In genomic region chr11:72100462-72100861, GRCh38 we compare ENCODE assay signal across 9 cellular contexts. TPM values are rescaled to one million over a fixed set of nuclear protein-coding genes. Genes with fewer than 3 reads are reported as not detected.
DNase-seq lines count a peak whose midpoint lies in the region; ATAC-seq lines count a peak whose summit lies in the region.
"Had no signal": no experiment of that assay in that cellular context is flagged by ENCODE, and none has a peak within 500 bp of the region (broad histone marks: within the 10 kb centered on the region; RNA-seq: fewer than 3 reads in every experiment).

No MANE protein-coding gene starts in this region.

- peak overlapping the region; percentile 8 for H3K4me3 Mint-ChIP-seq in activated CD4-positive, alpha-beta T cell treated with anti-CD3 and anti-CD28 coated beads, Interleukin-2, amount 10 ng/mL, durations not matched to agents 24 days and 14 days
- peak overlapping the region; percentile 26 to 51 for H3K4me3 Mint-ChIP-seq in stimulated activated naive B cell treated with anti-CD40 and anti-IgM and Interleukin-4, amounts not matched to agents 10 μg/mL and 1 μg/mL and 100 μg/mL, for 72 hours

- ATAC-seq in stimulated activated naive B cell treated with anti-CD40 and anti-IgM and Interleukin-4, amounts not matched to agents 10 μg/mL and 1 μg/mL and 100 μg/mL, for 72 hours (replicated peaks), result no peak
- ATAC-seq in GM19328 (IDR thresholded peaks at IDR 0.05; ENCODE audit: unreplicated experiment), result no peak

- H3K27me3 Mint-ChIP-seq in activated CD4-positive, alpha-beta T cell treated with anti-CD3 and anti-CD28 coated beads, Interleukin-2, amount 10 ng/mL, durations not matched to agents 24 days and 14 days, result no peaks in the 10 kb centered on the region
- H3K27me3 Mint-ChIP-seq in stimulated activated naive B cell treated with anti-CD40 and anti-IgM and Interleukin-4, amounts not matched to agents 10 μg/mL and 1 μg/mL and 100 μg/mL, for 72 hours, result no peaks in the 10 kb centered on the region

- no peaks in the 10 kb centered on the region for H3K9me3 Mint-ChIP-seq in activated CD4-positive, alpha-beta T cell treated with anti-CD3 and anti-CD28 coated beads, Interleukin-2, amount 10 ng/mL, durations not matched to agents 24 days and 14 days
- H3K9me3 Mint-ChIP-seq in stimulated activated naive B cell treated with anti-CD40 and anti-IgM and Interleukin-4, amounts not matched to agents 10 μg/mL and 1 μg/mL and 100 μg/mL, for 72 hours, result peaks cover 4 to 8% of the 10 kb centered on the region in 2 donors

- peaks cover 38% of the 10 kb centered on the region for H3K4me1 Mint-ChIP-seq in activated CD4-positive, alpha-beta T cell treated with anti-CD3 and anti-CD28 coated beads, Interleukin-2, amount 10 ng/mL, durations not matched to agents 24 days and 14 days
- H3K4me1 Mint-ChIP-seq in stimulated activated naive B cell treated with anti-CD40 and anti-IgM and Interleukin-4, amounts not matched to agents 10 μg/mL and 1 μg/mL and 100 μg/mL, for 72 hours, result peaks cover 37 to 64% of the 10 kb centered on the region in 2 donors

- DNase-seq in activated CD4-positive, alpha-beta T cell treated with anti-CD3 and anti-CD28 coated beads, Interleukin-2, amount 10 ng/mL, durations not matched to agents 24 days and 14 days, result no peak
- no peak for DNase-seq in activated CD4-positive, alpha-beta T cell treated with anti-CD3 and anti-CD28 coated beads, Interleukin-2, amount 50 U/mL, for 1 hour
- DNase-seq in SKM-1 (lab: John Stamatoyannopoulos, UW; ENCODE audit: unreplicated experiment) (peak; percentile 98), epithelial cell of prostate (ENCODE audit: low read depth, low spot score) (no peak), NCI-H1048 (lab: John Stamatoyannopoulos, UW) (no peak), NAMALWA (ENCODE audit: low spot score) (no peak)
- DNase-seq in stimulated activated naive B cell treated with anti-CD40 and anti-IgM and Interleukin-4, amounts not matched to agents 10 μg/mL and 1 μg/mL and 100 μg/mL, for 72 hours, result no peak
- DNase-seq: brain microvascular endothelial cell had no signal

- H3K27ac Mint-ChIP-seq in activated CD4-positive, alpha-beta T cell treated with anti-CD3 and anti-CD28 coated beads, Interleukin-2, amount 10 ng/mL, durations not matched to agents 24 days and 14 days, result peak overlapping the region; percentile 16
- peak overlapping the region; percentile 90 for H3K27ac Mint-ChIP-seq in stimulated activated naive B cell treated with anti-CD40 and anti-IgM and Interleukin-4, amounts not matched to agents 10 μg/mL and 1 μg/mL and 100 μg/mL, for 72 hours

- H3K27ac ChIP-seq in epithelial cell of prostate, result peak overlapping the region; percentile 94
- H3K27ac ChIP-seq: brain microvascular endothelial cell had no signal

- intact Hi-C loops in activated CD4-positive, alpha-beta T cell treated with anti-CD3 and anti-CD28 coated beads, Interleukin-2, amount 10 ng/mL, durations not matched to agents 24 days and 14 days (cut with micrococcal nuclease), result loop anchor here (5.0 kb wide), 1 partner anchor 42 kb away; no protein-coding TSS in a partner anchor

- H3K36me3 Mint-ChIP-seq in activated CD4-positive, alpha-beta T cell treated with anti-CD3 and anti-CD28 coated beads, Interleukin-2, amount 10 ng/mL, durations not matched to agents 24 days and 14 days (ENCODE audit: low read depth), result peaks cover 39% of the 10 kb centered on the region
- H3K36me3 Mint-ChIP-seq in stimulated activated naive B cell treated with anti-CD40 and anti-IgM and Interleukin-4, amounts not matched to agents 10 μg/mL and 1 μg/mL and 100 μg/mL, for 72 hours, result peaks cover 54 to 67% of the 10 kb centered on the region in 2 donors

RNA-seq across cellular contexts. Expression of gene LAMTOR1, which starts 2.6 kb away (rescaled TPM):
- total RNA-seq in activated CD4-positive, alpha-beta T cell treated with anti-CD3 and anti-CD28 coated beads, Interleukin-2, amount 10 ng/mL, durations not matched to agents 24 days and 14 days, result 78.6 and 81.4 TPM in 2 replicates

RNA-seq across cellular contexts. Expression of gene TOMT, which starts 5.3 kb away (rescaled TPM):
- not detected in 2 replicates for total RNA-seq in activated CD4-positive, alpha-beta T cell treated with anti-CD3 and anti-CD28 coated beads, Interleukin-2, amount 10 ng/mL, durations not matched to agents 24 days and 14 days

RNA-seq across cellular contexts. Expression of gene ANAPC15, which starts 12.0 kb away (rescaled TPM):
- total RNA-seq in activated CD4-positive, alpha-beta T cell treated with anti-CD3 and anti-CD28 coated beads, Interleukin-2, amount 10 ng/mL, durations not matched to agents 24 days and 14 days, result 52.1 and 54.9 TPM in 2 replicates

RNA-seq across cellular contexts. Expression of gene LRRC51, which starts 19.8 kb away (rescaled TPM):
- 7.0 and 7.1 TPM in 2 replicates for total RNA-seq in activated CD4-positive, alpha-beta T cell treated with anti-CD3 and anti-CD28 coated beads, Interleukin-2, amount 10 ng/mL, durations not matched to agents 24 days and 14 days

RNA-seq across cellular contexts. Expression of gene NUMA1, which starts 20.1 kb away (rescaled TPM):
- total RNA-seq in activated CD4-positive, alpha-beta T cell treated with anti-CD3 and anti-CD28 coated beads, Interleukin-2, amount 10 ng/mL, durations not matched to agents 24 days and 14 days, result 138 and 149 TPM in 2 replicates
